Comparison of ENCODE assay signal across 1 cellular context in genomic region chr3:4421121-4421520, GRCh38.
TF ChIP-seq lines count a peak whose summit lies in the region.

No MANE protein-coding gene starts in this region.

TF ChIP-seq in K562, 482 proteins besides CTCF, POLR2A, EP300 and RAD21 (continued from another document and continues in another):
- TF ChIP-seq, protein P1, sequence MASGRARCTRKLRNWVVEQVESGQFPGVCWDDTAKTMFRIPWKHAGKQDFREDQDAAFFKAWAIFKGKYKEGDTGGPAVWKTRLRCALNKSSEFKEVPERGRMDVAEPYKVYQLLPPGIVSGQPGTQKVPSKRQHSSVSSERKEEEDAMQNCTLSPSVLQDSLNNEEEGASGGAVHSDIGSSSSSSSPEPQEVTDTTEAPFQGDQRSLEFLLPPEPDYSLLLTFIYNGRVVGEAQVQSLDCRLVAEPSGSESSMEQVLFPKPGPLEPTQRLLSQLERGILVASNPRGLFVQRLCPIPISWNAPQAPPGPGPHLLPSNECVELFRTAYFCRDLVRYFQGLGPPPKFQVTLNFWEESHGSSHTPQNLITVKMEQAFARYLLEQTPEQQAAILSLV (tag; IDR thresholded peaks at IDR 0.05), result no peak
- no peak for TF ChIP-seq ZNF41 (CRISPR knock-in tag; conservative IDR thresholded peaks at IDR 0.05)
- no peak for TF ChIP-seq COPS2 (conservative IDR thresholded peaks at IDR 0.05)
- no peak for TF ChIP-seq MTF1 (CRISPR knock-in tag; IDR thresholded peaks at IDR 0.05; ENCODE audit: borderline replicate concordance)
- no peak for TF ChIP-seq TARDBP (IDR thresholded peaks at IDR 0.05)
- TF ChIP-seq THRB (CRISPR knock-in tag; conservative IDR thresholded peaks at IDR 0.05), result no peak
- no peak for TF ChIP-seq CREB1 (IDR thresholded peaks at IDR 0.05)
- no peak for TF ChIP-seq CREB1 (CRISPR knock-in tag; IDR thresholded peaks at IDR 0.05)
- TF ChIP-seq HOXB6 (CRISPR knock-in tag; IDR thresholded peaks at IDR 0.05; ENCODE audit: borderline replicate concordance), result no peak
- TF ChIP-seq CHD1 (IDR thresholded peaks at IDR 0.05; ENCODE audit: low read length), result no peak
- TF ChIP-seq NFE2L1 (tag; IDR thresholded peaks at IDR 0.05; ENCODE audit: borderline replicate concordance, low read depth), result peak; percentile 22; the same call in 1 of the 2 replicates
- TF ChIP-seq, protein P2, sequence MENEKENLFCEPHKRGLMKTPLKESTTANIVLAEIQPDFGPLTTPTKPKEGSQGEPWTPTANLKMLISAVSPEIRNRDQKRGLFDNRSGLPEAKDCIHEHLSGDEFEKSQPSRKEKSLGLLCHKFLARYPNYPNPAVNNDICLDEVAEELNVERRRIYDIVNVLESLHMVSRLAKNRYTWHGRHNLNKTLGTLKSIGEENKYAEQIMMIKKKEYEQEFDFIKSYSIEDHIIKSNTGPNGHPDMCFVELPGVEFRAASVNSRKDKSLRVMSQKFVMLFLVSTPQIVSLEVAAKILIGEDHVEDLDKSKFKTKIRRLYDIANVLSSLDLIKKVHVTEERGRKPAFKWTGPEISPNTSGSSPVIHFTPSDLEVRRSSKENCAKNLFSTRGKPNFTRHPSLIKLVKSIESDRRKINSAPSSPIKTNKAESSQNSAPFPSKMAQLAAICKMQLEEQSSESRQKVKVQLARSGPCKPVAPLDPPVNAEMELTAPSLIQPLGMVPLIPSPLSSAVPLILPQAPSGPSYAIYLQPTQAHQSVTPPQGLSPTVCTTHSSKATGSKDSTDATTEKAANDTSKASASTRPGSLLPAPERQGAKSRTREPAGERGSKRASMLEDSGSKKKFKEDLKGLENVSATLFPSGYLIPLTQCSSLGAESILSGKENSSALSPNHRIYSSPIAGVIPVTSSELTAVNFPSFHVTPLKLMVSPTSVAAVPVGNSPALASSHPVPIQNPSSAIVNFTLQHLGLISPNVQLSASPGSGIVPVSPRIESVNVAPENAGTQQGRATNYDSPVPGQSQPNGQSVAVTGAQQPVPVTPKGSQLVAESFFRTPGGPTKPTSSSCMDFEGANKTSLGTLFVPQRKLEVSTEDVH (IDR thresholded peaks at IDR 0.05; ENCODE audit: low read depth, partially characterized antibody), result no peak
- no peak for TF ChIP-seq RBM39 (optimal IDR thresholded peaks at IDR 0.05; ENCODE audit: low read depth, low read length)
- TF ChIP-seq POLR2AphosphoS2 (IDR thresholded peaks at IDR 0.05; ENCODE audit: low read length), result no peak
- TF ChIP-seq ZNF507 (tag; conservative IDR thresholded peaks at IDR 0.05), result no peak
- peak; percentile 75 for TF ChIP-seq ATF3 (IDR thresholded peaks at IDR 0.05)
- no peak for TF ChIP-seq ATF3 (CRISPR knock-in tag; conservative IDR thresholded peaks at IDR 0.05)
- TF ChIP-seq HMGXB4 (CRISPR knock-in tag; IDR thresholded peaks at IDR 0.05), result no peak
- no peak for TF ChIP-seq CHCHD3 (CRISPR knock-in tag; IDR thresholded peaks at IDR 0.05)
- peak; percentile 84 for TF ChIP-seq JUN (IDR thresholded peaks at IDR 0.05; ENCODE audit: borderline replicate concordance, low read depth, low read length)
- TF ChIP-seq JUN (CRISPR knock-in tag; IDR thresholded peaks at IDR 0.05; ENCODE audit: borderline replicate concordance), result no peak
- no peak for TF ChIP-seq NCOA6 (IDR thresholded peaks at IDR 0.05)
- no peak for TF ChIP-seq SAFB2 (IDR thresholded peaks at IDR 0.05; ENCODE audit: borderline replicate concordance, low read depth, low read length, severe bottlenecking)
- no peak for TF ChIP-seq PHB2 (IDR thresholded peaks at IDR 0.05; ENCODE audit: low read depth)
- peak; percentile 88 for TF ChIP-seq MAFK (IDR thresholded peaks at IDR 0.05; ENCODE audit: low read length)
- TF ChIP-seq CHD4 (IDR thresholded peaks at IDR 0.05; ENCODE audit: insufficient read depth, insufficient replicate concordance, low read depth, low read length, poor library complexity, severe bottlenecking), result no peak
- TF ChIP-seq ILK (tag; IDR thresholded peaks at IDR 0.05; ENCODE audit: borderline replicate concordance, low read depth), result no peak
- TF ChIP-seq YBX1 (IDR thresholded peaks at IDR 0.05), result no peak
- no peak for TF ChIP-seq ZKSCAN3 (CRISPR knock-in tag; IDR thresholded peaks at IDR 0.05)
- TF ChIP-seq MAFF (IDR thresholded peaks at IDR 0.05; ENCODE audit: low read length), result peak; percentile 83; the same call in 1 of the 2 replicates
- no peak for TF ChIP-seq FOXO4 (CRISPR knock-in tag; IDR thresholded peaks at IDR 0.05)
- no peak for TF ChIP-seq CBFB (CRISPR knock-in tag; IDR thresholded peaks at IDR 0.05)
- 0 out of 2 replicates have a peak, but pooled peaks have one; percentile 66 for TF ChIP-seq ZNF644 (tag; IDR thresholded peaks at IDR 0.05; ENCODE audit: low read depth)
- TF ChIP-seq, protein P3, sequence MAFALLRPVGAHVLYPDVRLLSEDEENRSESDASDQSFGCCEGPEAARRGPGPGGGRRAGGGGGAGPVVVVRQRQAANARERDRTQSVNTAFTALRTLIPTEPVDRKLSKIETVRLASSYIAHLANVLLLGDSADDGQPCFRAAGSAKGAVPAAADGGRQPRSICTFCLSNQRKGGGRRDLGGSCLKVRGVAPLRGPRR (CRISPR knock-in tag; IDR thresholded peaks at IDR 0.05), result no peak
- no peak for TF ChIP-seq LARP7 (IDR thresholded peaks at IDR 0.05)
- no peak for TF ChIP-seq BCLAF1 (IDR thresholded peaks at IDR 0.05; ENCODE audit: borderline replicate concordance in 1 of 2, control insufficient read depth in 1 of 2, low read depth in 2 of 2, low read length in 1 of 2)
- TF ChIP-seq KDM1A (IDR thresholded peaks at IDR 0.05), result peak in 1 of 2 experiments; percentile 59; a peak in 2 of 4 replicates
- no peak for TF ChIP-seq KLF6 (CRISPR knock-in tag; IDR thresholded peaks at IDR 0.05; ENCODE audit: borderline replicate concordance)
- no peak for TF ChIP-seq SRSF1 (IDR thresholded peaks at IDR 0.05; ENCODE audit: low read depth, low read length)
- no peak for TF ChIP-seq TCF7L2 (IDR thresholded peaks at IDR 0.05; ENCODE audit: low read depth, low read length)
- no peak for TF ChIP-seq HDAC6 (IDR thresholded peaks at IDR 0.05; ENCODE audit: low read depth, low read length)
- TF ChIP-seq PRMT5 (CRISPR knock-in tag; IDR thresholded peaks at IDR 0.05), result no peak
- TF ChIP-seq CEBPG (CRISPR knock-in tag; IDR thresholded peaks at IDR 0.05), result no peak
- no peak for TF ChIP-seq CEBPG (tag; conservative IDR thresholded peaks at IDR 0.05 in 1 of 2, IDR thresholded peaks at IDR 0.05 in 1 of 2)
- TF ChIP-seq HDAC3 (IDR thresholded peaks at IDR 0.05; ENCODE audit: borderline replicate concordance, partially characterized antibody), result no peak
- no peak for TF ChIP-seq STAG1 (CRISPR knock-in tag; IDR thresholded peaks at IDR 0.05; ENCODE audit: borderline replicate concordance)
- TF ChIP-seq U2AF1 (optimal IDR thresholded peaks at IDR 0.05; ENCODE audit: low read depth, low read length), result no peak
- TF ChIP-seq DLX4 (CRISPR knock-in tag; IDR thresholded peaks at IDR 0.05), result no peak
- no peak for TF ChIP-seq GATA2 (CRISPR knock-in tag; IDR thresholded peaks at IDR 0.05)
- TF ChIP-seq E2F5 (CRISPR knock-in tag; IDR thresholded peaks at IDR 0.05), result no peak
- TF ChIP-seq TBL1XR1 (IDR thresholded peaks at IDR 0.05; ENCODE audit: low read length in 2 of 2), result no peak
- TF ChIP-seq ZNF655 (CRISPR knock-in tag; IDR thresholded peaks at IDR 0.05), result no peak
- TF ChIP-seq RAD51 (IDR thresholded peaks at IDR 0.05; ENCODE audit: borderline replicate concordance, low read depth), result no peak
- TF ChIP-seq, protein P4, sequence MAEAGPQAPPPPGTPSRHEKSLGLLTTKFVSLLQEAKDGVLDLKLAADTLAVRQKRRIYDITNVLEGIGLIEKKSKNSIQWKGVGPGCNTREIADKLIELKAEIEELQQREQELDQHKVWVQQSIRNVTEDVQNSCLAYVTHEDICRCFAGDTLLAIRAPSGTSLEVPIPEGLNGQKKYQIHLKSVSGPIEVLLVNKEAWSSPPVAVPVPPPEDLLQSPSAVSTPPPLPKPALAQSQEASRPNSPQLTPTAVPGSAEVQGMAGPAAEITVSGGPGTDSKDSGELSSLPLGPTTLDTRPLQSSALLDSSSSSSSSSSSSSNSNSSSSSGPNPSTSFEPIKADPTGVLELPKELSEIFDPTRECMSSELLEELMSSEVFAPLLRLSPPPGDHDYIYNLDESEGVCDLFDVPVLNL (CRISPR knock-in tag; IDR thresholded peaks at IDR 0.05; ENCODE audit: low read depth), result no peak
- TF ChIP-seq RCOR1 (IDR thresholded peaks at IDR 0.05; ENCODE audit: borderline replicate concordance in 1 of 2, low read depth in 2 of 2, low read length in 2 of 2), result peak in 1 of 2 experiments; percentile 32; a peak in 1 of 4 replicates
- TF ChIP-seq MCM5 (IDR thresholded peaks at IDR 0.05; ENCODE audit: low read depth), result no peak
